ENCODE assay signal across 13 cellular contexts in genomic region chr5:15106530-15107283, GRCh38.
"Had no signal": no experiment of that assay in that cellular context is flagged by ENCODE, and none has a peak within 500 bp of the region (broad histone marks: within the 10 kb centered on the region; RNA-seq: fewer than 3 reads in every experiment).

No MANE protein-coding gene starts in this region.

- H3K4me3 Mint-ChIP-seq: activated CD8-positive, alpha-beta T cell treated with anti-CD3 and anti-CD28 coated beads, Interleukin-2, amount 10 ng/mL, durations not matched to agents 7 days and 5 days; activated T-cell treated with anti-CD3 and anti-CD28 coated beads, Interleukin-2, amount 50 U/mL, for 24 hours; activated T-helper 17 cell treated with anti-CD3 and anti-CD28 coated beads, Interleukin-2, amount 50 U/mL, for 72 hours; stimulated activated memory B cell treated with anti-CD40 and anti-IgM and Interleukin-4, amounts not matched to agents 10 μg/mL and 1 μg/mL and 100 μg/mL, for 72 hours had no signal

- H3K27ac ChIP-seq: brain microvascular endothelial cell, left ventricle myocardium inferior, sigmoid colon, transverse colon, WERI-Rb-1 had no signal

- H3K36me3 Mint-ChIP-seq: activated naive CD4-positive, alpha-beta T cell treated with anti-CD3 and anti-CD28 coated beads, Interleukin-2, amount 50 U/mL, for 72 hours; stimulated activated memory B cell treated with anti-CD40 and anti-IgM and Interleukin-4, amounts not matched to agents 10 μg/mL and 1 μg/mL and 100 μg/mL, for 72 hours had no signal

- DNase-seq: activated T-cell treated with anti-CD3 and anti-CD28 coated beads, Interleukin-2, amount 50 U/mL, for 24 hours; aorta; effector memory CD4-positive, alpha-beta T cell; left ventricle myocardium inferior; sigmoid colon had no signal

- H3K4me3 ChIP-seq: left ventricle myocardium inferior, sigmoid colon, smooth muscle cell, transverse colon had no signal

- H3K4me1 ChIP-seq: left ventricle myocardium inferior, sigmoid colon, transverse colon had no signal

- H3K9me3 ChIP-seq: left ventricle myocardium inferior, sigmoid colon, transverse colon had no signal

- H3K27me3 ChIP-seq: brain microvascular endothelial cell, sigmoid colon, transverse colon had no signal

- H3K27ac Mint-ChIP-seq: activated CD8-positive, alpha-beta T cell treated with anti-CD3 and anti-CD28 coated beads, Interleukin-2, amount 10 ng/mL, durations not matched to agents 7 days and 5 days; activated naive CD4-positive, alpha-beta T cell treated with anti-CD3 and anti-CD28 coated beads, Interleukin-2, amount 50 U/mL, for 72 hours; activated T-cell treated with anti-CD3 and anti-CD28 coated beads, Interleukin-2, amount 50 U/mL, for 24 hours; activated T-helper 17 cell treated with anti-CD3 and anti-CD28 coated beads, Interleukin-2, amount 50 U/mL, for 72 hours; stimulated activated memory B cell treated with anti-CD40 and anti-IgM and Interleukin-4, amounts not matched to agents 10 μg/mL and 1 μg/mL and 100 μg/mL, for 72 hours had no signal

- H3K4me2 ChIP-seq: smooth muscle cell had no signal

- H3K36me3 ChIP-seq: brain microvascular endothelial cell, left ventricle myocardium inferior, sigmoid colon, transverse colon, WERI-Rb-1 had no signal

- H3K4me1 Mint-ChIP-seq: stimulated activated memory B cell treated with anti-CD40 and anti-IgM and Interleukin-4, amounts not matched to agents 10 μg/mL and 1 μg/mL and 100 μg/mL, for 72 hours had no signal

- H3K9me3 Mint-ChIP-seq: activated naive CD4-positive, alpha-beta T cell treated with anti-CD3 and anti-CD28 coated beads, Interleukin-2, amount 50 U/mL, for 72 hours; activated T-cell treated with anti-CD3 and anti-CD28 coated beads, Interleukin-2, amount 50 U/mL, for 24 hours; stimulated activated memory B cell treated with anti-CD40 and anti-IgM and Interleukin-4, amounts not matched to agents 10 μg/mL and 1 μg/mL and 100 μg/mL, for 72 hours had no signal

- H3K27me3 Mint-ChIP-seq: activated T-cell treated with anti-CD3 and anti-CD28 coated beads, Interleukin-2, amount 50 U/mL, for 24 hours; activated T-helper 17 cell treated with anti-CD3 and anti-CD28 coated beads, Interleukin-2, amount 50 U/mL, for 72 hours; stimulated activated memory B cell treated with anti-CD40 and anti-IgM and Interleukin-4, amounts not matched to agents 10 μg/mL and 1 μg/mL and 100 μg/mL, for 72 hours had no signal
